Comparison of ENCODE assay signal across 14 cellular contexts in the genomic region with DNA sequence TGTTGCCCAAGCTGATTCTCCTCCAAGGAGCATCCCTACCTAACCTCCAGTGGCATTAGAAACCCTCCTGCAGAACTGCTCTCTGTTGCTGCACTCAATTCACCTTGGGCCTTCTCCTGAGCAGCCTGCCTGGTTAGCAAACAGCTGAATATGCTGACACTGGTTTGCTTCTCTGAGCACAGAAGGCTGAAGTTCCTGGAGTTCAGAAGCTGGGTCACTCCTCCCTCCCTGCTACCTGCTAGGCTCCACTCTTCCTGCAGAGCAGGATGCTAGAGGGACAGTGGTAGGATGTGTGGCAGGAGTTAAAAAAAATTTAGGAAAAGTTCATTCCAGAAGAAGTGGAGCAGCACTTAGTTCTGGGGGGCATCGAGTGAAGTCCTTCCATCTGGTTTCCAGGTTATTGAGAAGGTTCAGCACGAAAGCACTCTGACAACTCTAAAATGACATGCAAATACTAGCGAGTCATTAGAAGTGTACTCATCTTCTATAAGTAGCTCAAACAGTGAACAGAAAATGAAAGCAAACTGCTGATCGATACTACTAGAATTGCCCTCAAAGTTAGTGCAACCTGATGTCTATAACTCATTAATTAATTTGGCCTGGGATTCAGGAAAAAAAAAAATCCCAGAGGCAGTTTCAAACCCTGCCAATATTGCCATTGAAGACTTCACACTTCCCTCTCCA.
DNase-seq lines count a peak whose midpoint lies in the region; ATAC-seq and TF ChIP-seq lines count a peak whose summit lies in the region.
"Had no signal": no experiment of that assay in that cellular context is flagged by ENCODE, and none has a peak within 500 bp of the region (broad histone marks: within the 10 kb centered on the region; RNA-seq: fewer than 3 reads in every experiment).

No MANE protein-coding gene starts in this region.

- H3K4me3 Mint-ChIP-seq in CD4-positive, alpha-beta T cell: no peak overlapping the region
- H3K4me3 Mint-ChIP-seq: activated CD4-positive, alpha-beta memory T cell treated with anti-CD3 and anti-CD28 coated beads, Interleukin-2, amount 10 ng/mL, durations not matched to agents 7 days and 5 days had no signal

- no peaks in the 10 kb centered on the region for H3K9me3 Mint-ChIP-seq in CD4-positive, alpha-beta T cell
- H3K9me3 Mint-ChIP-seq: activated CD4-positive, alpha-beta memory T cell treated with anti-CD3 and anti-CD28 coated beads, Interleukin-2, amount 10 ng/mL, durations not matched to agents 7 days and 5 days had no signal

- no peaks in the 10 kb centered on the region for H3K27me3 Mint-ChIP-seq in CD4-positive, alpha-beta T cell
- H3K27me3 Mint-ChIP-seq: activated CD4-positive, alpha-beta memory T cell treated with anti-CD3 and anti-CD28 coated beads, Interleukin-2, amount 10 ng/mL, durations not matched to agents 7 days and 5 days had no signal

- H3K36me3 ChIP-seq in BE2C: no peaks in the 10 kb centered on the region

- intact Hi-C loops in CD4-positive, alpha-beta T cell (cut with DNase I, micrococcal nuclease): loop anchor here in 1 of 2 experiments (10.0 kb wide), 1 partner anchor 665 kb away; no protein-coding TSS in a partner anchor

- H3K4me1 Mint-ChIP-seq in CD4-positive, alpha-beta T cell (ENCODE audit: low read depth): no peaks in the 10 kb centered on the region
- H3K4me1 Mint-ChIP-seq: activated CD4-positive, alpha-beta memory T cell treated with anti-CD3 and anti-CD28 coated beads, Interleukin-2, amount 10 ng/mL, durations not matched to agents 7 days and 5 days had no signal

- H3K9me3 ChIP-seq in CD4-positive, alpha-beta T cell (ENCODE audit: control insufficient read depth, low read length): no peaks in the 10 kb centered on the region
- H3K9me3 ChIP-seq in BE2C: no peaks in the 10 kb centered on the region
- H3K9me3 ChIP-seq: testis had no signal

- DNase-seq in left lobe of liver (ENCODE audit: low spot score) (no peak), cortex of kidney (lab: John Stamatoyannopoulos, UW) (no peak), BE2C (no peak)
- no peak for DNase-seq in CD4-positive, alpha-beta T cell
- DNase-seq: activated CD4-positive, alpha-beta memory T cell treated with anti-CD3 and anti-CD28 coated beads, Interleukin-2, amount 10 ng/mL, durations not matched to agents 7 days and 5 days; cerebellar nuclear complex; NCI-H1105; NCI-H446 treated with DMSO at 0.1 percent for 48 hours; RPMI8226; testis had no signal

- ATAC-seq in GM19025 (IDR thresholded peaks at IDR 0.05; ENCODE audit: low read depth, unreplicated experiment) (peak; percentile 90), GM21786 (IDR thresholded peaks at IDR 0.05; ENCODE audit: unreplicated experiment) (peak; percentile 65), HG03175 (IDR thresholded peaks at IDR 0.05; ENCODE audit: unreplicated experiment) (peak; percentile 74), left lobe of liver (peak; percentile 41)
- no peak for ATAC-seq in CD4-positive, alpha-beta T cell (ENCODE audit: poor library complexity)

- H3K36me3 Mint-ChIP-seq in CD4-positive, alpha-beta T cell (ENCODE audit: low read depth): no peaks in the 10 kb centered on the region

- no peak overlapping the region for H3K27ac ChIP-seq in CD4-positive, alpha-beta T cell (ENCODE audit: low read depth, low read length)
- H3K27ac ChIP-seq: hepatocyte, testis had no signal

- H3K27me3 ChIP-seq in CD4-positive, alpha-beta T cell (ENCODE audit: control insufficient read depth, insufficient read depth, low read length): no peaks in the 10 kb centered on the region
- H3K27me3 ChIP-seq in BE2C: no peaks in the 10 kb centered on the region
- H3K27me3 ChIP-seq: hepatocyte, testis had no signal

- no peak overlapping the region for H3K27ac Mint-ChIP-seq in CD4-positive, alpha-beta T cell
- H3K27ac Mint-ChIP-seq: activated CD4-positive, alpha-beta memory T cell treated with anti-CD3 and anti-CD28 coated beads, Interleukin-2, amount 10 ng/mL, durations not matched to agents 7 days and 5 days had no signal

- no peak for TF ChIP-seq CTCF in CD4-positive, alpha-beta T cell (IDR thresholded peaks at IDR 0.05)
- TF ChIP-seq CTCF in BE2C (IDR thresholded peaks at IDR 0.05; ENCODE audit: low read depth, low read length): no peak

- no peaks in the 10 kb centered on the region for H3K4me1 ChIP-seq in BE2C
- H3K4me1 ChIP-seq: testis had no signal

- CTCF ChIA-PET in CD4-positive, alpha-beta T cell (lab: Charles Lee): no interaction called here

- no peak overlapping the region for H3K4me3 ChIP-seq in BE2C (ENCODE audit: low read depth, low read length)
- H3K4me3 ChIP-seq: hepatocyte, testis had no signal

- POLR2A ChIA-PET in CD4-positive, alpha-beta T cell (lab: Charles Lee): no interaction called here
